ENCODE assay signal across 1 cellular context in the genomic region with DNA sequence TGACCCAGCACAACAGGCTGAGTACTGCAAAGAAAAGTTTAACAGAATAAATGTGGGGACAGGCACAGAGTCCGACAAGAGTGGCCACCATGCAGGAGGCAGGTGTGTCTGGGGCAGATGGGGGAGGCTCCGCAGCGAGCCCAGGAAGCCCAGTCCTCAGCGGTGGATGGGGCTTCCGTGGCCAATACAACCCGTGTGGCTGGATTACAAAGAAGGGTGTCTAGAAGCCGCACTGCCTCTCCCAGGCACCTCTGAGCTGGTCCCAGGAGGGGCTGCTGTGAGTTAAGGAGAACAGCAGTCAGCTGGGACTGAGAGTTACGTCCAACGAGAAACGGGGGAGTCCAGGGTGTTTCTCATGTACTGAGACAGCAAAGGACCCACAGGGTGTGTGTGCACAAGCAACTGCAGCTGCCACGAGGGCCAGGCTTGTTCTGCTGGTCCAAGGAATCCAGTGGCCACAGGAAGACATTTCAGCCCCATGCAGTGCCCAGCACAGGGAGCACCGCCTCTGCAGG.
TF ChIP-seq lines count a peak whose summit lies in the region.

No MANE protein-coding gene starts in this region.

TF ChIP-seq in SK-N-SH, 30 proteins besides CTCF, POLR2A, EP300 and RAD21 (continued from another document):
- TF ChIP-seq GATA2 (CRISPR knock-in tag; IDR thresholded peaks at IDR 0.05) (no peak), SMC3 (IDR thresholded peaks at IDR 0.05; ENCODE audit: low read depth, low read length) (no peak), EZH2phosphoT487 (IDR thresholded peaks at IDR 0.05; ENCODE audit: borderline replicate concordance, low read depth) (no peak), MAX (IDR thresholded peaks at IDR 0.05; ENCODE audit: low read depth) (no peak), FOXM1 (IDR thresholded peaks at IDR 0.05; ENCODE audit: low read depth) (no peak), FOXJ3 (CRISPR knock-in tag; IDR thresholded peaks at IDR 0.05) (no peak), NFIC (IDR thresholded peaks at IDR 0.05; ENCODE audit: borderline replicate concordance) (no peak), TEAD4 (IDR thresholded peaks at IDR 0.05; ENCODE audit: borderline replicate concordance, insufficient read depth) (no peak), CHD2 (IDR thresholded peaks at IDR 0.05; ENCODE audit: low read length, partially characterized antibody) (no peak), NRF1 (IDR thresholded peaks at IDR 0.05; ENCODE audit: low read depth, low read length) (no peak), POLR2AphosphoS5 (IDR thresholded peaks at IDR 0.05; ENCODE audit: low read depth, low read length) (no peak)
